In the genomic region with DNA sequence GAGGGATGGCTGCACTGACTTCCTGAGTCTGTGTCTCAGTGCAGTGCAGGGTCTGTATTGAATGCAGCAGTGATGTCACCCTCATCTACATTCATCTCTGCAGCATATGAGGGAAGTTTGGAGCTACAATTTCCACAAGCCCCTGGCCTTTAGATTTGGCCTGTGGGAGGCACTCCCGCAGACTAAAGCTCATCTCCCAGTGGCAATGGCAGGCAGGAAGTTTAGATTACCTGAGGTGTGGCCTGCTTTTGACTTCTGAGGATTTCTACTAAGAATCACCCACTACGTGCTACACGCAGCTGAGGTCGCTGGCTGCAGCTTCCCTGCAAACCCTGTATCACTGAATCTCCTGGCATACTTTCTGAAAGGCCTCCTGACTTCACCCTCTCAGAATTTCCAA, we compare ENCODE assay signal across 20 cellular contexts.
"Had no signal": no experiment of that assay in that cellular context is flagged by ENCODE, and none has a peak within 500 bp of the region (broad histone marks: within the 10 kb centered on the region; RNA-seq: fewer than 3 reads in every experiment).

No MANE protein-coding gene starts in this region.

- H3K36me3 Mint-ChIP-seq: immature natural killer cell; naive thymus-derived CD4-positive, alpha-beta T cell; stimulated activated naive B cell treated with anti-CD40 and anti-IgM and Interleukin-4, amounts not matched to agents 10 μg/mL and 1 μg/mL and 100 μg/mL, for 72 hours had no signal

- H3K36me3 ChIP-seq: transverse colon had no signal

- H3K9me3 ChIP-seq: transverse colon had no signal

- ATAC-seq: activated naive CD8-positive, alpha-beta T cell treated with anti-CD3 and anti-CD28 coated beads, Interleukin-2, amount 50 U/mL, for 24 hours; left colon; naive thymus-derived CD4-positive, alpha-beta T cell; right cardiac atrium; stimulated activated naive B cell treated with anti-CD40 and anti-IgM and Interleukin-4, amounts not matched to agents 10 μg/mL and 1 μg/mL and 100 μg/mL, for 72 hours had no signal

- H3K27ac Mint-ChIP-seq: activated CD4-positive, alpha-beta T cell treated with anti-CD3 and anti-CD28 coated beads, Interleukin-2, amount 10 ng/mL, durations not matched to agents 7 days and 5 days; activated naive CD8-positive, alpha-beta T cell treated with anti-CD3 and anti-CD28 coated beads, Interleukin-2, amount 50 U/mL, for 24 hours; immature natural killer cell; naive thymus-derived CD4-positive, alpha-beta T cell; progenitor cell of endocrine pancreas; stimulated activated naive B cell treated with anti-CD40 and anti-IgM and Interleukin-4, amounts not matched to agents 10 μg/mL and 1 μg/mL and 100 μg/mL, for 72 hours had no signal

- H3K9me3 Mint-ChIP-seq: activated naive CD8-positive, alpha-beta T cell treated with anti-CD3 and anti-CD28 coated beads, Interleukin-2, amount 50 U/mL, for 24 hours; stimulated activated naive B cell treated with anti-CD40 and anti-IgM and Interleukin-4, amounts not matched to agents 10 μg/mL and 1 μg/mL and 100 μg/mL, for 72 hours had no signal

- H3K4me3 Mint-ChIP-seq: activated CD4-positive, alpha-beta T cell treated with anti-CD3 and anti-CD28 coated beads, Interleukin-2, amount 10 ng/mL, durations not matched to agents 7 days and 5 days; activated naive CD8-positive, alpha-beta T cell treated with anti-CD3 and anti-CD28 coated beads, Interleukin-2, amount 50 U/mL, for 24 hours; immature natural killer cell; naive thymus-derived CD4-positive, alpha-beta T cell; stimulated activated naive B cell treated with anti-CD40 and anti-IgM and Interleukin-4, amounts not matched to agents 10 μg/mL and 1 μg/mL and 100 μg/mL, for 72 hours had no signal

- H3K4me1 Mint-ChIP-seq: activated CD4-positive, alpha-beta T cell treated with anti-CD3 and anti-CD28 coated beads, Interleukin-2, amount 10 ng/mL, durations not matched to agents 7 days and 5 days; activated naive CD8-positive, alpha-beta T cell treated with anti-CD3 and anti-CD28 coated beads, Interleukin-2, amount 50 U/mL, for 24 hours; immature natural killer cell; naive thymus-derived CD4-positive, alpha-beta T cell; stimulated activated naive B cell treated with anti-CD40 and anti-IgM and Interleukin-4, amounts not matched to agents 10 μg/mL and 1 μg/mL and 100 μg/mL, for 72 hours had no signal

- H3K4me1 ChIP-seq: transverse colon had no signal

- DNase-seq: activated CD4-positive, alpha-beta T cell treated with anti-CD3 and anti-CD28 coated beads, Interleukin-2, amount 10 ng/mL, durations not matched to agents 7 days and 5 days; activated CD8-positive, alpha-beta memory T cell treated with anti-CD3 and anti-CD28 coated beads for 24 hours; activated naive CD4-positive, alpha-beta T cell treated with Interleukin-2 at 50 U/mL for 16 hours; activated naive CD8-positive, alpha-beta T cell treated with anti-CD3 and anti-CD28 coated beads, Interleukin-2, amount 50 U/mL, for 24 hours; central memory CD4-positive, alpha-beta T cell; effector memory CD4-positive, alpha-beta T cell; hypothalamus; immature natural killer cell; left colon; naive thymus-derived CD4-positive, alpha-beta T cell; nucleus accumbens; right cardiac atrium; stimulated activated CD4-positive, alpha-beta T cell treated with anti-CD3 and anti-CD28 coated beads, Interleukin-1b, Interleukin-23, amount 100 ng/mL, for 48 hours; stimulated activated naive B cell treated with anti-CD40 and anti-IgM and Interleukin-4, amounts not matched to agents 10 μg/mL and 1 μg/mL and 100 μg/mL, for 72 hours; substantia nigra; T1000; transverse colon had no signal

- H3K27me3 Mint-ChIP-seq: activated CD4-positive, alpha-beta T cell treated with anti-CD3 and anti-CD28 coated beads, Interleukin-2, amount 10 ng/mL, durations not matched to agents 7 days and 5 days; activated naive CD8-positive, alpha-beta T cell treated with anti-CD3 and anti-CD28 coated beads, Interleukin-2, amount 50 U/mL, for 24 hours; naive thymus-derived CD4-positive, alpha-beta T cell; progenitor cell of endocrine pancreas; stimulated activated naive B cell treated with anti-CD40 and anti-IgM and Interleukin-4, amounts not matched to agents 10 μg/mL and 1 μg/mL and 100 μg/mL, for 72 hours had no signal

- H3K27ac ChIP-seq: epithelial cell of prostate, transverse colon, VCaP had no signal

- H3K4me3 ChIP-seq: transverse colon had no signal

- H3K27me3 ChIP-seq: transverse colon had no signal
